ENCODE assay signal across 8 cellular contexts in genomic region chr22:45240137-45240809, GRCh38. TPM values are rescaled to one million over a fixed set of nuclear protein-coding genes. Genes with fewer than 3 reads are reported as not detected.
DNase-seq lines count a peak whose midpoint lies in the region; ATAC-seq and TF ChIP-seq lines count a peak whose summit lies in the region.

No MANE protein-coding gene starts in this region.

- TF ChIP-seq CTCF in LNCaP clone FGC (IDR thresholded peaks at IDR 0.05; ENCODE audit: control insufficient read depth, extremely low read depth, insufficient read depth), result no peak
- TF ChIP-seq CTCF in retinal pigment epithelial cell (conservative IDR thresholded peaks at IDR 0.05; ENCODE audit: low read depth, low read length), result no peak

- TF ChIP-seq POLR2A in GM18505 (IDR thresholded peaks at IDR 0.05; ENCODE audit: borderline replicate concordance, extremely low read depth, insufficient read depth, insufficient read length), result no peak

- intact Hi-C loops in left cardiac atrium (cut with DNase I), result no loop called here

- DNase-seq in LNCaP clone FGC (ENCODE audit: low read depth) (no peak), left cardiac atrium (peak; percentile 40), retinal pigment epithelial cell (ENCODE audit: low read depth) (no peak), islet precursor cell (no peak), NK-92 (lab: John Stamatoyannopoulos, UW; ENCODE audit: unreplicated experiment) (no peak)
- DNase-seq in activated gamma-delta T cell treated with anti-CD3 and anti-CD28 coated beads, Interleukin-2, amount 50 U/mL, for 16 hours (ENCODE audit: low read depth), result peak; percentile 13

- H3K4me3 ChIP-seq in LNCaP clone FGC (ENCODE audit: low read depth, low read length) (peak overlapping the region; percentile 74), retinal pigment epithelial cell (ENCODE audit: low read length) (peak overlapping the region; percentile 59)

- ATAC-seq in GM18505 (IDR thresholded peaks at IDR 0.05; ENCODE audit: unreplicated experiment), result peak; percentile 30
- peak; percentile 15 to 35 for ATAC-seq in left cardiac atrium
- ATAC-seq in HG03342 (IDR thresholded peaks at IDR 0.05; ENCODE audit: unreplicated experiment), result no peak

RNA-seq across cellular contexts. Expression of gene KIAA0930, which starts 0.4 kb away (rescaled TPM):
- 10 to 100 TPM; 25.8 to 38.5 TPM for total RNA-seq in left cardiac atrium

RNA-seq across cellular contexts. Expression of gene UPK3A, which starts 44.5 kb away (rescaled TPM):
- total RNA-seq in left cardiac atrium, result under 1 TPM in 1 of 2 donors, not detected in 1; 0.29 TPM

Comparison
In these comparisons a context has a peak if more than half of its experiments do, and no peak if none do; other contexts are left out.
1. DNase-seq: peak in activated gamma-delta T cell treated with anti-CD3 and anti-CD28 coated beads, Interleukin-2, amount 50 U/mL, for 16 hours (single experiment) and left cardiac atrium (single experiment); none in LNCaP clone FGC (single experiment), retinal pigment epithelial cell (single experiment), islet precursor cell (single experiment) and NK-92 (single experiment).